9 cellular contexts compared by ENCODE assay signal in genomic region chr15:83066034-83066760, GRCh38. TPM values are rescaled to one million over a fixed set of nuclear protein-coding genes. Genes with fewer than 3 reads are reported as not detected.
DNase-seq lines count a peak whose midpoint lies in the region; ATAC-seq and TF ChIP-seq lines count a peak whose summit lies in the region.
"Had no signal": no experiment of that assay in that cellular context is flagged by ENCODE, and none has a peak within 500 bp of the region (broad histone marks: within the 10 kb centered on the region; RNA-seq: fewer than 3 reads in every experiment).

No MANE protein-coding gene starts in this region.

- peak overlapping the region; percentile 64 for H3K4me3 ChIP-seq in AG04449 (ENCODE audit: low read depth, low read length)
- H3K4me3 ChIP-seq in GM23338 = peak overlapping the region; percentile 77
- H3K4me3 ChIP-seq in thymus (ENCODE audit: low read length) = peak overlapping the region; percentile 98

- POLR2A ChIA-PET in AG04449 (lab: Yijun Ruan, JAX) = interaction anchor here (1.2 to 1.4 kb wide), 3 partner anchors 42 to 145 kb away, joined by 3 to 6 read pairs (median 3); no protein-coding TSS in a partner anchor
- POLR2A ChIA-PET in activated naive CD8-positive, alpha-beta T cell treated with anti-CD3 and anti-CD28 coated beads, Interleukin-2, amount 10 ng/mL, durations not matched to agents 7 days and 5 days (lab: Charles Lee) = interaction anchor here (0.6 to 3.0 kb wide), 9 partner anchors 10 to 133 kb away, joined by 3 to 36 read pairs (median 4); partner anchors contain the start of genes C15orf40 and TM6SF1

- H3K27ac ChIP-seq in GM23338 (ENCODE audit: low read depth) (peak overlapping the region; percentile 91), layer of hippocampus (ENCODE audit: low read depth, low read length) (peak overlapping the region; percentile 88), thymus (ENCODE audit: low read depth) (peak overlapping the region; percentile 94)

- no peak overlapping the region; the same call in 1 of the 3 replicates for H3K4me3 Mint-ChIP-seq in GM23338
- peak overlapping the region; percentile 69 for H3K4me3 Mint-ChIP-seq in activated naive CD8-positive, alpha-beta T cell treated with anti-CD3 and anti-CD28 coated beads, Interleukin-2, amount 10 ng/mL, durations not matched to agents 7 days and 5 days

- CTCF ChIA-PET in AG04449 (lab: Yijun Ruan, JAX) = interaction anchor here (1.0 to 2.0 kb wide), 2 partner anchors 22 to 124 kb away, joined by 3 to 4 read pairs; no protein-coding TSS in a partner anchor

- no peaks in the 10 kb centered on the region for H3K27me3 ChIP-seq in GM23338 (ENCODE audit: insufficient read depth)
- no peaks in the 10 kb centered on the region for H3K27me3 ChIP-seq in layer of hippocampus (ENCODE audit: control insufficient read depth, insufficient read depth, low read length)
- no peaks in the 10 kb centered on the region for H3K27me3 ChIP-seq in thymus (ENCODE audit: control insufficient read depth, insufficient read depth)

- peaks cover 5% of the 10 kb centered on the region for H3K27me3 Mint-ChIP-seq in GM23338 (ENCODE audit: insufficient read depth, low read depth, poor library complexity)
- no peaks in the 10 kb centered on the region for H3K27me3 Mint-ChIP-seq in activated naive CD8-positive, alpha-beta T cell treated with anti-CD3 and anti-CD28 coated beads, Interleukin-2, amount 10 ng/mL, durations not matched to agents 7 days and 5 days

- H3F3A ChIP-seq in GM23338 (replicated peaks; ENCODE audit: low read depth) = no peaks in the 10 kb centered on the region; the same call in 1 of the 2 replicates

- 7% methylated on average over 46 of the region's 46 CpGs for WGBS in thymus

- H3K4me1 ChIP-seq in GM23338 (ENCODE audit: insufficient read depth) = peaks cover 33% of the 10 kb centered on the region
- H3K4me1 ChIP-seq in thymus (ENCODE audit: control insufficient read depth, insufficient read depth, low read length) = peaks cover 18% of the 10 kb centered on the region

- peak overlapping the region; percentile 82 for H3K4me2 ChIP-seq in GM23338

- no peaks in the 10 kb centered on the region for H3K36me3 ChIP-seq in GM23338 (ENCODE audit: insufficient read depth)
- H3K36me3 ChIP-seq in thymus (ENCODE audit: control insufficient read depth, insufficient read depth) = no peaks in the 10 kb centered on the region

- TF ChIP-seq CTCF in AG04449 (IDR thresholded peaks at IDR 0.05; ENCODE audit: insufficient read depth, low read length, missing control alignments) = no peak
- no peak for TF ChIP-seq CTCF in GM23338 (conservative IDR thresholded peaks at IDR 0.05; ENCODE audit: low read depth in 2 of 2)

- H3K4me1 Mint-ChIP-seq in GM23338 = peaks cover 17% of the 10 kb centered on the region
- H3K4me1 Mint-ChIP-seq in activated naive CD8-positive, alpha-beta T cell treated with anti-CD3 and anti-CD28 coated beads, Interleukin-2, amount 10 ng/mL, durations not matched to agents 7 days and 5 days = peaks cover 14% of the 10 kb centered on the region

- peaks cover 29% of the 10 kb centered on the region for H4K20me1 ChIP-seq in GM23338 (replicated peaks; ENCODE audit: insufficient read depth)

- DNase-seq in AG04449 (ENCODE audit: low read depth, low spot score) = no peak
- no peak for DNase-seq in GM23338 (ENCODE audit: low spot score)
- no peak for DNase-seq in activated naive CD8-positive, alpha-beta T cell treated with anti-CD3 and anti-CD28 coated beads, Interleukin-2, amount 10 ng/mL, durations not matched to agents 7 days and 5 days
- DNase-seq in GF-D8 (lab: John Stamatoyannopoulos, UW) = no peak
- no peak for DNase-seq in dedifferentiated amniotic fluid mesenchymal stem cell (ENCODE audit: extremely low spot score)

- ATAC-seq in GM23338 = no peak
- no peak for ATAC-seq in activated naive CD8-positive, alpha-beta T cell treated with anti-CD3 and anti-CD28 coated beads, Interleukin-2, amount 10 ng/mL, durations not matched to agents 7 days and 5 days (ENCODE audit: low read depth)
- ATAC-seq in GM19023 (IDR thresholded peaks at IDR 0.05; ENCODE audit: unreplicated experiment) = no peak

- peak overlapping the region; percentile 58 for H3K27ac Mint-ChIP-seq in GM23338
- peak overlapping the region; percentile 77 for H3K27ac Mint-ChIP-seq in activated naive CD8-positive, alpha-beta T cell treated with anti-CD3 and anti-CD28 coated beads, Interleukin-2, amount 10 ng/mL, durations not matched to agents 7 days and 5 days

- H3K9me3 Mint-ChIP-seq in GM23338 = peaks cover 10% of the 10 kb centered on the region; the same call in 2 of the 3 replicates
- peaks cover 6% of the 10 kb centered on the region for H3K9me3 Mint-ChIP-seq in activated naive CD8-positive, alpha-beta T cell treated with anti-CD3 and anti-CD28 coated beads, Interleukin-2, amount 10 ng/mL, durations not matched to agents 7 days and 5 days

- no peaks in the 10 kb centered on the region for H3K9me2 ChIP-seq in GM23338 (ENCODE audit: insufficient read depth)

- H3K36me3 Mint-ChIP-seq in GM23338 (ENCODE audit: low read depth) = peaks cover 5% of the 10 kb centered on the region
- H3K36me3 Mint-ChIP-seq in activated naive CD8-positive, alpha-beta T cell treated with anti-CD3 and anti-CD28 coated beads, Interleukin-2, amount 10 ng/mL, durations not matched to agents 7 days and 5 days = peaks cover 8% of the 10 kb centered on the region

- H3K79me2 ChIP-seq in GM23338 (replicated peaks; ENCODE audit: insufficient read depth) = peaks cover 53% of the 10 kb centered on the region

- no peaks in the 10 kb centered on the region for H3K9me3 ChIP-seq in thymus (ENCODE audit: control insufficient read depth)

- H2AFZ ChIP-seq in GM23338 = peak overlapping the region; percentile 54; the same call in 1 of the 2 replicates

TF ChIP-seq in GM23338, 12 proteins besides CTCF, POLR2A, EP300 and RAD21 (continues in another document):
- TF ChIP-seq STAT1 (IDR thresholded peaks at IDR 0.05; ENCODE audit: unreplicated experiment) = no peak
- TF ChIP-seq JUNB (IDR thresholded peaks at IDR 0.05; ENCODE audit: unreplicated experiment) = no peak
- no peak for TF ChIP-seq NANOG (IDR thresholded peaks at IDR 0.05; ENCODE audit: borderline replicate concordance)

RNA-seq across cellular contexts. Expression of gene BTBD1, which starts 0.9 kb away (rescaled TPM):
- 66.1 and 70.3 TPM in 2 replicates for total RNA-seq in GM23338 (2014; rRNA removed; shearing (Covaris generic))
- polyA plus RNA-seq in GM23338 (2016; fragmentation: Nextera tagmentation; extraction: Ambion mirVana) (11.5 and 12.6 TPM in 2 replicates), thymus (44.4 TPM)
- 10 to 100 TPM; 56.3 to 59.2 TPM for total RNA-seq in activated naive CD8-positive, alpha-beta T cell treated with anti-CD3 and anti-CD28 coated beads, Interleukin-2, amount 10 ng/mL, durations not matched to agents 7 days and 5 days

RNA-seq across cellular contexts. Expression of gene TM6SF1, which starts 41.2 kb away (rescaled TPM):
- 0.80 and 1.8 TPM in 2 replicates for total RNA-seq in GM23338 (2014; rRNA removed; shearing (Covaris generic))
- polyA plus RNA-seq in GM23338 (2016; fragmentation: Nextera tagmentation; extraction: Ambion mirVana) = 1.5 TPM in 1 of 2 replicates, not detected in the other
- total RNA-seq in activated naive CD8-positive, alpha-beta T cell treated with anti-CD3 and anti-CD28 coated beads, Interleukin-2, amount 10 ng/mL, durations not matched to agents 7 days and 5 days = 10 to 100 TPM; 14.3 to 16.3 TPM
- polyA plus RNA-seq in thymus = 11.7 TPM
- total RNA-seq: HT1080 had no signal

RNA-seq across cellular contexts. Expression of gene C15orf40, which starts 54.8 kb away (rescaled TPM):
- total RNA-seq in GM23338 (2014; rRNA removed; shearing (Covaris generic)) = 4.0 and 7.3 TPM in 2 replicates
- polyA plus RNA-seq in GM23338 (2016; fragmentation: Nextera tagmentation; extraction: Ambion mirVana) = 22.1 and 26.3 TPM in 2 replicates
- 10 to 100 TPM; 28.5 to 35.4 TPM for total RNA-seq in activated naive CD8-positive, alpha-beta T cell treated with anti-CD3 and anti-CD28 coated beads, Interleukin-2, amount 10 ng/mL, durations not matched to agents 7 days and 5 days
- 19.6 TPM for polyA plus RNA-seq in thymus
